Comparison of ENCODE assay signal across 8 cellular contexts in the genomic region with DNA sequence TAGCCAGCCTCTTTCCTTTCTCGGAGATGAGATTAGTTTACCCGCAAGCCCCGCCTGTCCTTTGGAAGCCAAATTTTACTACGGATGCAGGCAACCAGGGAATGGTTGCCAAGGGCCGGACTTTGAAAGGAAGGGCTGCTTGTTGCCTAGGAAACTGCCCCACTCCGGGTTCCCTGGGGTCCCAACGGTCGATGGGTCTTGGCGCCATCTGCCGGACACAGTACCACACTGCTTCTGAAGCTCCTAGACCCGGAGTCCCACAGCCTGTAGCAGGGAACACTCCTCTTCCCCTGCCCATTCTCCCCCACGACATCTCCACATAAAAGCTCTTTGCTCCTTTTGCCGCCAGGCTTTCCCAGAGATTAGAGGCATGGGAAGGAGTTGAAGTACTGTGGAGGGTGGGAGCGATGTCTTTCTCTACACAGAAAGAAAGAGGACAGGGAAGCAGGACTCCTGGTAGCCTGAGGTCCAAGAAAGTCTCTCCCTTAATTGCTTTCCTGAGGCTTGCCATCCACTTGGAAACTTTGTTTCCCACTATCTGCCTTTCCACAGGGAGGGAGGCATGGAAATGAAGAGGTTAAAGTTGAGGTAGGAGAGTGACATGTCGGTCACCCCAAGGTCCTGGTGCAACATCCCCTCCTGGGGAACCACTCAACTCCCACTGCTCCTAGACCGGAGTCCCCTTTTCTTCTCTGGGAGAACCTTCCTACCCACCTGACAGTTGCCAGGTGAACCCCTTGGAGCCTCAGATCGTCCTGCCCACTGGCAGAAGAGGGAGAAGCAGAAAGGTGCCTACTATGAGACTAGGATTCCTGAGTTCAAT. TPM values are rescaled to one million over a fixed set of nuclear protein-coding genes. Genes with fewer than 3 reads are reported as not detected.
DNase-seq lines count a peak whose midpoint lies in the region; ATAC-seq and TF ChIP-seq lines count a peak whose summit lies in the region.

No MANE protein-coding gene starts in this region.

- no peak overlapping the region for H3K27ac ChIP-seq in SK-N-MC

- no peaks in the 10 kb centered on the region for H3K4me1 Mint-ChIP-seq in progenitor cell of endocrine pancreas (ENCODE audit: low read depth)

- no peaks in the 10 kb centered on the region for H3K9me3 Mint-ChIP-seq in progenitor cell of endocrine pancreas (ENCODE audit: low read depth)

- no peak overlapping the region for H3K27ac Mint-ChIP-seq in progenitor cell of endocrine pancreas

- H3K4me3 ChIP-seq in LNCaP clone FGC (ENCODE audit: low read depth, low read length), result no peak overlapping the region
- peak overlapping the region; percentile 44 for H3K4me3 ChIP-seq in SK-N-MC

- ATAC-seq in GM21367 (IDR thresholded peaks at IDR 0.05; ENCODE audit: unreplicated experiment) (peak; percentile 47), Right ventricle myocardium inferior (peak; percentile 92), GM18867 (IDR thresholded peaks at IDR 0.05; ENCODE audit: unreplicated experiment) (no peak)

- DNase-seq in COLO829 (ENCODE audit: low spot score), result peak; percentile 98
- DNase-seq in LNCaP clone FGC (ENCODE audit: low read depth), result no peak
- no peak for DNase-seq in SK-N-MC (ENCODE audit: low read depth, low spot score)
- DNase-seq in activated naive CD4-positive, alpha-beta T cell treated with anti-CD3 and anti-CD28 coated beads, Interleukin-2, amount 50 U/mL, for 16 hours, result peak; percentile 72
- DNase-seq in Right ventricle myocardium inferior (ENCODE audit: missing footprints), result peak; percentile 86
- DNase-seq in progenitor cell of endocrine pancreas (ENCODE audit: low spot score, unreplicated experiment), result peak; percentile 79

- intact Hi-C loops in Right ventricle myocardium inferior (cut with DNase I), result loop anchor here (1.0 kb wide), 2 partner anchors 36 to 41 kb away; no protein-coding TSS in a partner anchor

- H3K36me3 Mint-ChIP-seq in progenitor cell of endocrine pancreas (ENCODE audit: insufficient read depth), result no peaks in the 10 kb centered on the region

- H3K9me3 ChIP-seq in SK-N-MC (ENCODE audit: low read depth, low read length), result no peaks in the 10 kb centered on the region

- TF ChIP-seq CTCF in LNCaP clone FGC (IDR thresholded peaks at IDR 0.05; ENCODE audit: control insufficient read depth, extremely low read depth, insufficient read depth) (peak; percentile 83), progenitor cell of endocrine pancreas (IDR thresholded peaks at IDR 0.05; ENCODE audit: unreplicated experiment) (peak; percentile 92)

- peaks cover 35% of the 10 kb centered on the region for H3K27me3 Mint-ChIP-seq in progenitor cell of endocrine pancreas

- H3K36me3 ChIP-seq in SK-N-MC (ENCODE audit: insufficient read depth, low read length), result peaks cover 2% of the 10 kb centered on the region; the same call in 1 of the 2 replicates

- H3K4me3 Mint-ChIP-seq in progenitor cell of endocrine pancreas (ENCODE audit: low read depth), result no peak overlapping the region

- H3K9ac ChIP-seq in SK-N-MC (ENCODE audit: insufficient read length), result no peak overlapping the region

RNA-seq across cellular contexts. Expression of a gene that starts 21.9 kb away (rescaled TPM):
- total RNA-seq in Right ventricle myocardium inferior, result 25.5 TPM
- 23.4 and 28.4 TPM in 2 replicates for total RNA-seq in progenitor cell of endocrine pancreas

RNA-seq across cellular contexts. Expression of a gene that starts 26.4 kb away (rescaled TPM):
- total RNA-seq in Right ventricle myocardium inferior (2.7 TPM), progenitor cell of endocrine pancreas (0.86 and 2.9 TPM in 2 replicates)

RNA-seq across cellular contexts. Expression of a gene that starts 44.2 kb away (rescaled TPM):
- total RNA-seq in Right ventricle myocardium inferior (31.7 TPM), progenitor cell of endocrine pancreas (51.0 and 56.7 TPM in 2 replicates)

Comparison
In these comparisons a context has a peak if more than half of its experiments do, and no peak if none do; other contexts are left out.
1. DNase-seq: peak in COLO829 (single experiment), activated naive CD4-positive, alpha-beta T cell treated with anti-CD3 and anti-CD28 coated beads, Interleukin-2, amount 50 U/mL, for 16 hours (single experiment), Right ventricle myocardium inferior (single experiment) and progenitor cell of endocrine pancreas (single experiment); none in LNCaP clone FGC (single experiment) and SK-N-MC (single experiment).